Comparison of ENCODE assay signal across 8 cellular contexts in the genomic region with DNA sequence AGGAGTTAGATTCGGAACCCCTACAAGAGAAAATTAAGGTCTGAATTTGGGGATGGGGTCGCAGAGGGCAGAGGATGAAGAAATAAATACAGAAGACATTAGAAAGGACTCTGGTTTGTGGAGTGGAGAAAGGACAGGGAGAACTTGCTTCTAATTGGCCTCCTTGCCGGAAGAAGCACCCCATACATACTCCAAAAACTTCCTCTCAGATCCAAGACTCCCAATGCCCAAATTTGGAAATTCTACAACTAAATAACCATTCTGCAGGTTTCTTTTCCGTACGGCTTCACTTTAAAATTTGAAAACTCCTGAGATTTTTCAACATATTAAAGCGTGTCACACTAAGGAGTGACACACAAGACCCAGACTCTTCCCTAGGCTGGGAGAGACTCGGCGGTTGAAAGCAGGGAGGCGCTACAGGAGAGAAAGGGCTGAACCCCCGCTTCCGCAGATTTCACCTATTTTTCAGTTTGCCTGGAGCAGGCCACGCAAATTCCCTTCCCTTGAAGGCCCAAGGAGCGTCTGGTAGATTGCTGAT. TPM values are rescaled to one million over a fixed set of nuclear protein-coding genes. Genes with fewer than 3 reads are reported as not detected.
DNase-seq lines count a peak whose midpoint lies in the region; ATAC-seq and TF ChIP-seq lines count a peak whose summit lies in the region.

No MANE protein-coding gene starts in this region.

- CTCF ChIA-PET in activated CD8-positive, alpha-beta memory T cell treated with anti-CD3 and anti-CD28 coated beads, Interleukin-2, amount 10 ng/mL, durations not matched to agents 7 days and 5 days (lab: Charles Lee) = no interaction called here

- peak in 1 of 56 donors; percentile 22 for TF ChIP-seq CTCF in dorsolateral prefrontal cortex (IDR thresholded peaks at IDR 0.05 in 54 of 56, conservative IDR thresholded peaks at IDR 0.05 in 2 of 56; ENCODE audit: low read depth in 1 of 56, partially characterized antibody in 56 of 56)

- peak overlapping the region; percentile 80 to 99 (median 97) for H3K27ac ChIP-seq in dorsolateral prefrontal cortex

- H3K27me3 Mint-ChIP-seq in activated CD8-positive, alpha-beta memory T cell treated with anti-CD3 and anti-CD28 coated beads, Interleukin-2, amount 10 ng/mL, durations not matched to agents 7 days and 5 days = no peaks in the 10 kb centered on the region

- H3K4me3 ChIP-seq in dorsolateral prefrontal cortex = peak overlapping the region; percentile 65 to 100 (median 93)
- H3K4me3 ChIP-seq in mucosa of stomach (ENCODE audit: low read length) = peak overlapping the region; percentile 95

- H3K4me1 ChIP-seq in mucosa of stomach (ENCODE audit: control insufficient read depth, insufficient read depth, low read length) = peaks cover 12% of the 10 kb centered on the region

- H3K4me3 Mint-ChIP-seq in activated CD8-positive, alpha-beta memory T cell treated with anti-CD3 and anti-CD28 coated beads, Interleukin-2, amount 10 ng/mL, durations not matched to agents 7 days and 5 days = peak overlapping the region; percentile 95

- H3K9me3 Mint-ChIP-seq in activated CD8-positive, alpha-beta memory T cell treated with anti-CD3 and anti-CD28 coated beads, Interleukin-2, amount 10 ng/mL, durations not matched to agents 7 days and 5 days (ENCODE audit: low read depth) = no peaks in the 10 kb centered on the region

- peak overlapping the region; percentile 94 for H3K9ac ChIP-seq in mucosa of stomach (ENCODE audit: low read length)

- DNase-seq in activated CD8-positive, alpha-beta memory T cell treated with anti-CD3 and anti-CD28 coated beads, Interleukin-2, amount 10 ng/mL, durations not matched to agents 7 days and 5 days = no peak
- DNase-seq in activated CD8-positive, alpha-beta memory T cell treated with anti-CD3 and anti-CD28 coated beads for 24 hours = no peak
- DNase-seq in OCI-M1 (lab: John Stamatoyannopoulos, UW) (peak; percentile 67), dorsolateral prefrontal cortex (peak in 1 of 10 donors; percentile 61), GM19238 (ENCODE audit: insufficient read length, low spot score) (no peak)

- H3K9me3 ChIP-seq in mucosa of stomach (ENCODE audit: control insufficient read depth, low read length) = no peaks in the 10 kb centered on the region

- H3K27me3 ChIP-seq in dorsolateral prefrontal cortex (no peaks in the 10 kb centered on the region), mucosa of stomach (ENCODE audit: control insufficient read depth, insufficient read depth, low read length) (no peaks in the 10 kb centered on the region)

- H3K36me3 ChIP-seq in mucosa of stomach (ENCODE audit: control insufficient read depth, insufficient read depth, low read length) = no peaks in the 10 kb centered on the region

- peak overlapping the region; percentile 97 for H3K27ac Mint-ChIP-seq in activated CD8-positive, alpha-beta memory T cell treated with anti-CD3 and anti-CD28 coated beads, Interleukin-2, amount 10 ng/mL, durations not matched to agents 7 days and 5 days

- intact Hi-C loops in dorsolateral prefrontal cortex (cut with DNase I) = loop anchor here (1.0 to 5.0 kb wide), 7 partner anchors 36 to 509 kb away; partner anchors contain the start of genes MTIF2 (in 2 of the 2), CFAP36 (in 1 of the 2), EML6 (in 1 of the 2) and PPP4R3B (in 1 of the 2)

- H3K4me1 Mint-ChIP-seq in activated CD8-positive, alpha-beta memory T cell treated with anti-CD3 and anti-CD28 coated beads, Interleukin-2, amount 10 ng/mL, durations not matched to agents 7 days and 5 days = peaks cover 62% of the 10 kb centered on the region

- peaks cover 44% of the 10 kb centered on the region for H3K36me3 Mint-ChIP-seq in activated CD8-positive, alpha-beta memory T cell treated with anti-CD3 and anti-CD28 coated beads, Interleukin-2, amount 10 ng/mL, durations not matched to agents 7 days and 5 days

- peak; percentile 15 for ATAC-seq in activated CD8-positive, alpha-beta memory T cell treated with anti-CD3 and anti-CD28 coated beads, Interleukin-2, amount 10 ng/mL, durations not matched to agents 7 days and 5 days
- ATAC-seq in HG02973 (IDR thresholded peaks at IDR 0.05; ENCODE audit: unreplicated experiment) (no peak), GM21515 (IDR thresholded peaks at IDR 0.05; ENCODE audit: unreplicated experiment) (no peak)

RNA-seq across cellular contexts. Expression of gene CLHC1, which starts 0.5 kb away (rescaled TPM):
- total RNA-seq in activated CD8-positive, alpha-beta memory T cell treated with anti-CD3 and anti-CD28 coated beads, Interleukin-2, amount 10 ng/mL, durations not matched to agents 7 days and 5 days = 10 to 100 TPM; 11.5 to 15.1 TPM
- 10 to 100 TPM; 12.9 to 62.6 (median 27.4) TPM for total RNA-seq in dorsolateral prefrontal cortex

RNA-seq across cellular contexts. Expression of gene RPS27A, which starts 0.9 kb away (rescaled TPM):
- total RNA-seq in activated CD8-positive, alpha-beta memory T cell treated with anti-CD3 and anti-CD28 coated beads, Interleukin-2, amount 10 ng/mL, durations not matched to agents 7 days and 5 days = 100 to 1,000 TPM; 733 to 818 TPM
- total RNA-seq in dorsolateral prefrontal cortex = 100 to 1,000 TPM; 221 to 469 (median 349) TPM

RNA-seq across cellular contexts. Expression of gene MTIF2, which starts 37.4 kb away (rescaled TPM):
- 10 to 100 TPM; 27.7 to 33.5 TPM for total RNA-seq in activated CD8-positive, alpha-beta memory T cell treated with anti-CD3 and anti-CD28 coated beads, Interleukin-2, amount 10 ng/mL, durations not matched to agents 7 days and 5 days
- total RNA-seq in dorsolateral prefrontal cortex = 10 to 100 TPM; 15.2 to 33.5 (median 24.3) TPM
